Comparison of ENCODE assay signal across 9 cellular contexts in genomic region chr16:85056211-85056748, GRCh38. TPM values are rescaled to one million over a fixed set of nuclear protein-coding genes. Genes with fewer than 3 reads are reported as not detected.
DNase-seq lines count a peak whose midpoint lies in the region; ATAC-seq and TF ChIP-seq lines count a peak whose summit lies in the region.
"Had no signal": no experiment of that assay in that cellular context is flagged by ENCODE, and none has a peak within 500 bp of the region (broad histone marks: within the 10 kb centered on the region; RNA-seq: fewer than 3 reads in every experiment).

No MANE protein-coding gene starts in this region.

- POLR2A ChIA-PET in activated CD4-positive, alpha-beta memory T cell treated with anti-CD3 and anti-CD28 coated beads for 36 hours (lab: Charles Lee): interaction anchor here (0.7 to 2.3 kb wide), 7 partner anchors 9 to 70 kb away, joined by 3 to 12 read pairs (median 6); partner anchors contain the start of genes KIAA0513 and ZDHHC7

- no peak for ATAC-seq in stimulated activated naive B cell treated with anti-CD40 and anti-IgM and Interleukin-4, amounts not matched to agents 10 μg/mL and 1 μg/mL and 100 μg/mL, for 72 hours (replicated peaks)
- ATAC-seq in GM19324 (IDR thresholded peaks at IDR 0.05; ENCODE audit: low FRiP score, unreplicated experiment): no peak

- DNase-seq in NCI-H82 (lab: John Stamatoyannopoulos, UW): peak; percentile 51
- no peak for DNase-seq in NCI-H82 treated with DMSO at 0.1 percent for 48 hours (lab: John Stamatoyannopoulos, UW; ENCODE audit: unreplicated experiment)
- DNase-seq in activated CD4-positive, alpha-beta memory T cell treated with anti-CD3 and anti-CD28 coated beads for 36 hours: peak; percentile 29
- DNase-seq in left ventricle myocardium inferior: no peak
- no peak for DNase-seq in stimulated activated naive B cell treated with anti-CD40 and anti-IgM and Interleukin-4, amounts not matched to agents 10 μg/mL and 1 μg/mL and 100 μg/mL, for 72 hours
- no peak for DNase-seq in GF-D8 (lab: John Stamatoyannopoulos, UW)
- no peak for DNase-seq in 8988T

- H3K4me3 Mint-ChIP-seq in activated CD4-positive, alpha-beta memory T cell treated with anti-CD3 and anti-CD28 coated beads for 36 hours: peak overlapping the region; percentile 64
- H3K4me3 Mint-ChIP-seq in stimulated activated naive B cell treated with anti-CD40 and anti-IgM and Interleukin-4, amounts not matched to agents 10 μg/mL and 1 μg/mL and 100 μg/mL, for 72 hours: peak overlapping the region; percentile 70 to 79

- intact Hi-C loops in activated CD4-positive, alpha-beta memory T cell treated with anti-CD3 and anti-CD28 coated beads for 36 hours (cut with micrococcal nuclease): loop anchor here (5.0 kb wide), 1 partner anchor 889 kb away; no protein-coding TSS in a partner anchor
- intact Hi-C loops in left ventricle myocardium inferior (cut with micrococcal nuclease): no loop called here

- H3K27ac Mint-ChIP-seq in activated CD4-positive, alpha-beta memory T cell treated with anti-CD3 and anti-CD28 coated beads for 36 hours: peak overlapping the region; percentile 90
- H3K27ac Mint-ChIP-seq in stimulated activated naive B cell treated with anti-CD40 and anti-IgM and Interleukin-4, amounts not matched to agents 10 μg/mL and 1 μg/mL and 100 μg/mL, for 72 hours: peak overlapping the region; percentile 59

- H3K4me3 ChIP-seq in left ventricle myocardium inferior: peak overlapping the region; percentile 49
- H3K4me3 ChIP-seq: SK-N-MC had no signal

- H3K4me1 Mint-ChIP-seq in activated CD4-positive, alpha-beta memory T cell treated with anti-CD3 and anti-CD28 coated beads for 36 hours (ENCODE audit: low read depth): peaks cover 39% of the 10 kb centered on the region
- H3K4me1 Mint-ChIP-seq in stimulated activated naive B cell treated with anti-CD40 and anti-IgM and Interleukin-4, amounts not matched to agents 10 μg/mL and 1 μg/mL and 100 μg/mL, for 72 hours: peaks cover 29 to 38% of the 10 kb centered on the region in 2 donors

- H3K27me3 ChIP-seq in left ventricle myocardium inferior (ENCODE audit: low read depth): no peaks in the 10 kb centered on the region

- H3K36me3 Mint-ChIP-seq in activated CD4-positive, alpha-beta memory T cell treated with anti-CD3 and anti-CD28 coated beads for 36 hours: peaks cover 1% of the 10 kb centered on the region
- H3K36me3 Mint-ChIP-seq in stimulated activated naive B cell treated with anti-CD40 and anti-IgM and Interleukin-4, amounts not matched to agents 10 μg/mL and 1 μg/mL and 100 μg/mL, for 72 hours: no peaks in the 10 kb centered on the region

- peak; percentile 61 for TF ChIP-seq CTCF in left ventricle myocardium inferior (IDR thresholded peaks at IDR 0.05; ENCODE audit: borderline replicate concordance)

- H3K4me1 ChIP-seq in left ventricle myocardium inferior: peaks cover 40% of the 10 kb centered on the region

- no peaks in the 10 kb centered on the region for H3K9me3 Mint-ChIP-seq in activated CD4-positive, alpha-beta memory T cell treated with anti-CD3 and anti-CD28 coated beads for 36 hours
- no peaks in the 10 kb centered on the region for H3K9me3 Mint-ChIP-seq in stimulated activated naive B cell treated with anti-CD40 and anti-IgM and Interleukin-4, amounts not matched to agents 10 μg/mL and 1 μg/mL and 100 μg/mL, for 72 hours

- no peaks in the 10 kb centered on the region for H3K27me3 Mint-ChIP-seq in activated CD4-positive, alpha-beta memory T cell treated with anti-CD3 and anti-CD28 coated beads for 36 hours
- peaks cover 6 to 8% of the 10 kb centered on the region in 2 donors for H3K27me3 Mint-ChIP-seq in stimulated activated naive B cell treated with anti-CD40 and anti-IgM and Interleukin-4, amounts not matched to agents 10 μg/mL and 1 μg/mL and 100 μg/mL, for 72 hours

- no peaks in the 10 kb centered on the region for H3K9me3 ChIP-seq in left ventricle myocardium inferior (replicated peaks)

- H3K36me3 ChIP-seq in left ventricle myocardium inferior: no peaks in the 10 kb centered on the region

- peak overlapping the region; percentile 73 for H3K27ac ChIP-seq in left ventricle myocardium inferior (replicated peaks)
- H3K27ac ChIP-seq: SK-N-MC had no signal

- CTCF ChIA-PET in activated CD4-positive, alpha-beta memory T cell treated with anti-CD3 and anti-CD28 coated beads for 36 hours (lab: Charles Lee): interaction anchor here (1.0 to 2.3 kb wide), 8 partner anchors 11 to 384 kb away, joined by 3 to 24 read pairs (median 5); partner anchors contain the start of genes KIAA0513 and ZDHHC7

RNA-seq across cellular contexts. Expression of gene KIAA0513, which starts 28.7 kb away (rescaled TPM):
- total RNA-seq in activated CD4-positive, alpha-beta memory T cell treated with anti-CD3 and anti-CD28 coated beads for 36 hours: 10 to 100 TPM; 15.7 to 15.9 TPM
- total RNA-seq in left ventricle myocardium inferior: 10.0 TPM

RNA-seq across cellular contexts. Expression of gene ZDHHC7, which starts 44.9 kb away (rescaled TPM):
- total RNA-seq in activated CD4-positive, alpha-beta memory T cell treated with anti-CD3 and anti-CD28 coated beads for 36 hours: 10 to 100 TPM; 23.5 to 25.1 TPM
- 36.8 TPM for total RNA-seq in left ventricle myocardium inferior

RNA-seq across cellular contexts. Expression of gene CIBAR2, which starts 56.0 kb away (rescaled TPM):
- not detected for total RNA-seq in activated CD4-positive, alpha-beta memory T cell treated with anti-CD3 and anti-CD28 coated beads for 36 hours
- total RNA-seq in left ventricle myocardium inferior: not detected

Comparison
In these comparisons a context has a peak if more than half of its experiments do, and no peak if none do; other contexts are left out.
1. DNase-seq: peak in NCI-H82 (single experiment) and activated CD4-positive, alpha-beta memory T cell treated with anti-CD3 and anti-CD28 coated beads for 36 hours (single experiment); none in NCI-H82 treated with DMSO at 0.1 percent for 48 hours (single experiment), left ventricle myocardium inferior (single experiment), stimulated activated naive B cell treated with anti-CD40 and anti-IgM and Interleukin-4, amounts not matched to agents 10 μg/mL and 1 μg/mL and 100 μg/mL, for 72 hours (single experiment), GF-D8 (single experiment) and 8988T (single experiment).